8 cellular contexts compared by ENCODE assay signal in genomic region chr1:155308493-155309422, GRCh38. TPM values are rescaled to one million over a fixed set of nuclear protein-coding genes. Genes with fewer than 3 reads are reported as not detected.
DNase-seq lines count a peak whose midpoint lies in the region; ATAC-seq, FAIRE-seq and TF ChIP-seq lines count a peak whose summit lies in the region.

Gene FDPS, plus strand, starts transcription at chr1:155308866. Its CDS starts 924 bp downstream, at chr1:155309790.

- DNase-seq in D341Med (ENCODE audit: low spot score) (peak; percentile 99), HuH-7 (ENCODE audit: low spot score) (peak; percentile 98), mesothelial cell of epicardium (ENCODE audit: low spot score in 2 of 2, unreplicated experiment in 2 of 2) (peak; percentile 86 to 90)
- DNase-seq in activated CD8-positive, alpha-beta memory T cell treated with anti-CD3 and anti-CD28 coated beads, Interleukin-2, amount 50 U/mL, for 48 hours: peak; percentile 95
- peak; percentile 97 for DNase-seq in stimulated activated CD8-positive, alpha-beta memory T cell treated with anti-CD3 and anti-CD28 coated beads, Interleukin-15, amount 100 ng/mL, for 48 hours (ENCODE audit: low read depth in 2 of 2)

- TF ChIP-seq CTCF in OCI-LY3 (IDR thresholded peaks at IDR 0.05; ENCODE audit: low read depth, low read length) (no peak), mesothelial cell of epicardium (IDR thresholded peaks at IDR 0.05; ENCODE audit: unreplicated experiment) (no peak)

- H3K9me3 Mint-ChIP-seq in mesothelial cell of epicardium: no peaks in the 10 kb centered on the region

- H3K27ac Mint-ChIP-seq in mesothelial cell of epicardium: peak within 1 kb of the TSS; percentile 98

- peak within 1 kb of the TSS; percentile 99 for H3K9ac ChIP-seq in OCI-LY3 (ENCODE audit: low read length)

- H4K20me1 ChIP-seq in OCI-LY3 (ENCODE audit: insufficient read depth, low read length): peaks cover 17% of the 10 kb centered on the region; the same call in 1 of the 2 replicates

- H2AFZ ChIP-seq in OCI-LY3 (ENCODE audit: low read depth, low read length): no peak within 1 kb of the TSS

- H3K36me3 Mint-ChIP-seq in mesothelial cell of epicardium: peaks cover 19% of the 10 kb centered on the region

- peak within 1 kb of the TSS; percentile 96 for H3K4me3 Mint-ChIP-seq in mesothelial cell of epicardium

- no peaks in the 10 kb centered on the region for H3K9me3 ChIP-seq in OCI-LY3 (ENCODE audit: insufficient read depth, low read length)

- peaks cover 18% of the 10 kb centered on the region for H3K4me1 Mint-ChIP-seq in mesothelial cell of epicardium

- H3K4me2 ChIP-seq in OCI-LY3 (ENCODE audit: low read length): peak within 1 kb of the TSS; percentile 92

- peak; percentile 96 for ATAC-seq in GM21515 (IDR thresholded peaks at IDR 0.05; ENCODE audit: unreplicated experiment)

- no peaks in the 10 kb centered on the region for H3K27me3 Mint-ChIP-seq in mesothelial cell of epicardium (ENCODE audit: low read depth)

- peaks cover 49% of the 10 kb centered on the region for H3K79me2 ChIP-seq in OCI-LY3 (ENCODE audit: low read length)

- peak within 1 kb of the TSS; percentile 91 for H3K4me3 ChIP-seq in OCI-LY3 (ENCODE audit: low read length)

- H3K27ac ChIP-seq in OCI-LY3 (ENCODE audit: low read length): peak within 1 kb of the TSS; percentile 94

- FAIRE-seq in endometrium (lab: Jason Lieb, UNC): peak; percentile 96

- peaks cover 43% of the 10 kb centered on the region for H3K36me3 ChIP-seq in OCI-LY3 (replicated peaks; ENCODE audit: low read depth, low read length)

- no peaks in the 10 kb centered on the region for H3K27me3 ChIP-seq in OCI-LY3 (ENCODE audit: low read depth, low read length)

- H3K4me1 ChIP-seq in OCI-LY3 (ENCODE audit: low read length): peaks cover 56% of the 10 kb centered on the region

RNA-seq across cellular contexts. Expression of gene FDPS, which starts in this region (rescaled TPM):
- 153 to 166 TPM (median 162 TPM) in 3 replicates for total RNA-seq in mesothelial cell of epicardium

Comparison
In these comparisons a context has a peak if more than half of its experiments do, and no peak if none do; other contexts are left out.
1. Peak in every context shown above with its lines: DNase-seq, ATAC-seq, H3K4me3 ChIP-seq and H3K27ac ChIP-seq.